ENCODE assay signal across 14 cellular contexts in genomic region chr5:67680109-67680508, GRCh38.
"Had no signal": no experiment of that assay in that cellular context is flagged by ENCODE, and none has a peak within 500 bp of the region (broad histone marks: within the 10 kb centered on the region; RNA-seq: fewer than 3 reads in every experiment).

No MANE protein-coding gene starts in this region.

- H3K4me3 ChIP-seq: neural progenitor cell, ovary, thoracic aorta had no signal

- H3K27ac ChIP-seq: neural progenitor cell, ovary, thoracic aorta had no signal

- ATAC-seq: activated CD8-positive, alpha-beta memory T cell treated with anti-CD3 and anti-CD28 coated beads, Interleukin-2, amount 10 ng/mL, durations not matched to agents 7 days and 5 days; activated T-cell treated with anti-CD3 and anti-CD28 coated beads, Interleukin-2, amount 50 U/mL, for 4 hours; left colon; stimulated activated naive CD8-positive, alpha-beta T cell treated with anti-CD3 and anti-CD28 coated beads, Interleukin-15, Interleukin-2, amounts not matched to agents 100 U/mL and 50 U/mL, for 24 hours; T-cell had no signal

- H3K9me3 Mint-ChIP-seq: activated T-cell treated with anti-CD3 and anti-CD28 coated beads, Interleukin-2, amount 50 U/mL, for 4 hours; T-cell had no signal

- DNase-seq: activated CD4-positive, alpha-beta T cell treated with anti-CD3 and anti-CD28 coated beads for 1 hour; activated CD4-positive, alpha-beta T cell treated with anti-CD3 and anti-CD28 coated beads, Interleukin-2, amount 50 U/mL, for 48 hours; activated CD8-positive, alpha-beta memory T cell treated with anti-CD3 and anti-CD28 coated beads, Interleukin-2, amount 10 ng/mL, durations not matched to agents 7 days and 5 days; activated effector memory CD4-positive, alpha-beta T cell treated with anti-CD3 and anti-CD28 coated beads, Interleukin-2, amount 50 U/mL, for 16 hours; activated naive CD8-positive, alpha-beta T cell treated with anti-CD3 and anti-CD28 coated beads for 36 hours; activated T-cell treated with anti-CD3 and anti-CD28 coated beads, Interleukin-2, amount 50 U/mL, for 4 hours; left colon; ovary; stimulated activated CD4-positive, alpha-beta T cell treated with anti-CD3 and anti-CD28 coated beads, Interleukin-2, amount 100 ng/mL, for 48 hours; stimulated activated naive CD8-positive, alpha-beta T cell treated with anti-CD3 and anti-CD28 coated beads, Interleukin-15, Interleukin-2, amounts not matched to agents 100 U/mL and 50 U/mL, for 24 hours; T-cell; T1000 had no signal

- H3K9me3 ChIP-seq: ovary, thoracic aorta had no signal

- H3K27me3 ChIP-seq: neural progenitor cell, ovary had no signal

- H3K4me3 Mint-ChIP-seq: activated CD8-positive, alpha-beta memory T cell treated with anti-CD3 and anti-CD28 coated beads, Interleukin-2, amount 10 ng/mL, durations not matched to agents 7 days and 5 days; activated naive CD8-positive, alpha-beta T cell treated with anti-CD3 and anti-CD28 coated beads for 36 hours; activated T-cell treated with anti-CD3 and anti-CD28 coated beads, Interleukin-2, amount 50 U/mL, for 4 hours; neural progenitor cell; T-cell had no signal

- H3K4me1 Mint-ChIP-seq: activated CD8-positive, alpha-beta memory T cell treated with anti-CD3 and anti-CD28 coated beads, Interleukin-2, amount 10 ng/mL, durations not matched to agents 7 days and 5 days; activated naive CD8-positive, alpha-beta T cell treated with anti-CD3 and anti-CD28 coated beads for 36 hours; T-cell had no signal

- H3K36me3 Mint-ChIP-seq: activated CD8-positive, alpha-beta memory T cell treated with anti-CD3 and anti-CD28 coated beads, Interleukin-2, amount 10 ng/mL, durations not matched to agents 7 days and 5 days; activated naive CD8-positive, alpha-beta T cell treated with anti-CD3 and anti-CD28 coated beads for 36 hours; neural progenitor cell; T-cell had no signal

- H3K27ac Mint-ChIP-seq: activated CD8-positive, alpha-beta memory T cell treated with anti-CD3 and anti-CD28 coated beads, Interleukin-2, amount 10 ng/mL, durations not matched to agents 7 days and 5 days; activated naive CD8-positive, alpha-beta T cell treated with anti-CD3 and anti-CD28 coated beads for 36 hours; neural progenitor cell; T-cell had no signal

- H3K36me3 ChIP-seq: neural progenitor cell, ovary, thoracic aorta had no signal
